ENCODE assay signal across 8 cellular contexts in genomic region chr4:113760094-113760851, GRCh38. TPM values are rescaled to one million over a fixed set of nuclear protein-coding genes. Genes with fewer than 3 reads are reported as not detected.
A peak's percentile ranks its signal among the peaks of the same experiment; 100 is the strongest.
DNase-seq lines count a peak whose midpoint lies in the region; ATAC-seq and TF ChIP-seq lines count a peak whose summit lies in the region.

No MANE protein-coding gene starts in this region.

- H3K27me3 ChIP-seq in Karpas-422 (ENCODE audit: low read length) = no peaks in the 10 kb centered on the region
- H3K27me3 ChIP-seq in WERI-Rb-1 (ENCODE audit: insufficient read depth, low read depth, severe bottlenecking) = no peaks in the 10 kb centered on the region
- no peaks in the 10 kb centered on the region for H3K27me3 ChIP-seq in colonic mucosa
- H3K27me3 ChIP-seq in left lung = peaks cover 0 to 18% of the 10 kb centered on the region in 2 donors

- ATAC-seq in left lung (peak; percentile 27), GM21515 (IDR thresholded peaks at IDR 0.05; ENCODE audit: unreplicated experiment) (no peak), GM19023 (IDR thresholded peaks at IDR 0.05; ENCODE audit: unreplicated experiment) (no peak)

- intact Hi-C loops in colonic mucosa (cut with DNase I) (loop anchor here (2.0 to 5.0 kb wide), 2 partner anchors 213 to 363 kb away; no protein-coding TSS in a partner anchor), left lung (cut with DNase I) (loop anchor here in 1 of 2 donors (10.0 kb wide), 2 partner anchors 215 to 365 kb away; no protein-coding TSS in a partner anchor)

- H3K36me3 ChIP-seq in Karpas-422 (ENCODE audit: insufficient read depth, low read length) (peaks cover 35% of the 10 kb centered on the region), WERI-Rb-1 (peaks cover 3% of the 10 kb centered on the region), colonic mucosa (no peaks in the 10 kb centered on the region), left lung (no peaks in the 10 kb centered on the region)

- peaks cover 61% of the 10 kb centered on the region for H3K79me2 ChIP-seq in Karpas-422 (ENCODE audit: low read length)

- peak overlapping the region; percentile 78 for H3K9ac ChIP-seq in Karpas-422 (ENCODE audit: low read length)
- H3K9ac ChIP-seq in colonic mucosa (ENCODE audit: low read depth in 2 of 2, low read length in 2 of 2) = peak overlapping the region; percentile 96 to 99

- peak overlapping the region; percentile 98 for H3K27ac ChIP-seq in Karpas-422 (ENCODE audit: low read length)
- peak overlapping the region; percentile 91 for H3K27ac ChIP-seq in WERI-Rb-1
- peak overlapping the region; percentile 100 for H3K27ac ChIP-seq in colonic mucosa
- H3K27ac ChIP-seq in left lung = peak overlapping the region; percentile 98 to 100

- TF ChIP-seq CTCF in WERI-Rb-1 (IDR thresholded peaks at IDR 0.05; ENCODE audit: low read depth, low read length) = no peak
- TF ChIP-seq CTCF in colonic mucosa (IDR thresholded peaks at IDR 0.05) = no peak
- TF ChIP-seq CTCF in left lung (IDR thresholded peaks at IDR 0.05) = no peak

- H3K9me3 ChIP-seq in Karpas-422 (ENCODE audit: low read length) (no peaks in the 10 kb centered on the region), WERI-Rb-1 (ENCODE audit: severe bottlenecking) (no peaks in the 10 kb centered on the region), colonic mucosa (no peaks in the 10 kb centered on the region), left lung (no peaks in the 10 kb centered on the region)

- H4K20me1 ChIP-seq in Karpas-422 (ENCODE audit: insufficient read depth, low read depth, low read length) = no peaks in the 10 kb centered on the region

- H2AFZ ChIP-seq in Karpas-422 (ENCODE audit: low read length) = no peak overlapping the region

- H3K4me3 ChIP-seq in Karpas-422 (ENCODE audit: low read length) (peak overlapping the region; percentile 69), WERI-Rb-1 (ENCODE audit: low read depth, low read length) (peak overlapping the region; percentile 68), colonic mucosa (peak overlapping the region; percentile 78), left lung (peak overlapping the region; percentile 64 to 79)

- H3K4me1 ChIP-seq in Karpas-422 (ENCODE audit: low read length) = peaks cover 54% of the 10 kb centered on the region
- no peaks in the 10 kb centered on the region for H3K4me1 ChIP-seq in colonic mucosa
- H3K4me1 ChIP-seq in left lung = peaks cover 3 to 49% of the 10 kb centered on the region in 2 donors

- peak overlapping the region; percentile 81 for H3K4me2 ChIP-seq in Karpas-422 (ENCODE audit: low read depth, low read length, poor library complexity, severe bottlenecking)

- H3K9me2 ChIP-seq in Karpas-422 (replicated peaks; ENCODE audit: insufficient read depth, low read length) = no peaks in the 10 kb centered on the region

- DNase-seq in COR-L47 (lab: John Stamatoyannopoulos, UW) = peak; percentile 31
- peak; percentile 86 for DNase-seq in Karpas-422
- DNase-seq in WERI-Rb-1 = peak; percentile 40
- DNase-seq in colonic mucosa = peak; percentile 55
- peak in 1 of 2 donors; percentile 72 for DNase-seq in left lung
- peak; percentile 26 to 38 for DNase-seq in stimulated activated CD4-positive, alpha-beta T cell treated with anti-CD3 and anti-CD28 coated beads, Interleukin-4, amount 100 ng/mL, for 4 hours

RNA-seq across cellular contexts. Expression of gene CAMK2D, which starts 1.3 kb away (rescaled TPM):
- 114 and 165 TPM in 2 replicates for total RNA-seq in Karpas-422 (2014; rRNA removed; shearing (Covaris generic); ENCODE audit: low replicate concordance)
- total RNA-seq in colonic mucosa (100 to 1,000 TPM in 1 of 2 donors, 10 to 100 TPM in 1; 69.5 to 109 TPM), left lung (10 to 100 TPM; 50.3 to 55.9 TPM)
